1 cellular context compared by ENCODE assay signal in the genomic region with DNA sequence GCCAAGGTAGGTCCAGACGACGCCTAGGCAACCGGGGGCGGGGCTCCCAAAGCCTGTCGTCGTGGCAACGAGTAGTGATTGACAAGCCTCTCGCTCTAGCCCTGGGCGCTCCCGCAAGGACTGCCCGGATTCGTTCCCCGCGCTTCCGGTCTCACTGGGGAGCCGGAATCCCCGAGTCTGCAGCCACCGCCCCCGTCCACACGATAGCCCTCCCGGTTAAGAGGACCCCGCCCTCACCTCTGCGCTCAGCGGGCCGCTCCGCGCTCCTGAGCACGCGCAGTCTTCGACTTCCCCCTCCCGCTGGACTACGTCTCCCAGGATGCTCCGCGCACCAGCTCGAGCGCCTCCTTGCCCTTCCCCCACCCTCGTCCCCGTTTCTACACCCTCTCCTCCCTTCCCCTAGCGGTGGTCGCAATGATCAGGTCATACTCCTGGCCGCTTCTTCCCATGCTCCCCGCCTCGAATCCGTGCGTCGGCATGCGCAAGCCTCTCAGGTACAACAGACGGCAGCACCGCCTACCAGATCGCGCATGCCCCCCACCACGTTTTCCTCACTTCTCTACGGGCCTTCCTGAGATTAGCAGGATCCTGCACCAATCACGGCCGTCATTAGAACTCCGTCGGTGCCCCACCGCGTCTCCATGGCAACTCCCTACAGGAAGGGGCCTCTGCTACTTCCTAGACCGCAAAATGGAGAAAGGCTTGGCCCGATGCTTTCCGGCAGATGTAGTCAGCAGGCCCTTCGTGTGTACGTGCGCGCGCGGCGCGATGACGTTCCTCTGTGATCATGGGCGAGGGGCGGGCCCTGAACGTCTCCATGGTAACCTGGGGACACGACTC.
TF ChIP-seq lines count a peak whose summit lies in the region.

A gene (minus strand): TSS at position 518 of the 840 bp plus-strand sequence. CDS start 1,946 bp downstream, outside the sequence.

TF ChIP-seq in HEK293, 187 proteins besides CTCF, POLR2A, EP300 and RAD21 (continued from another document):
- TF ChIP-seq, protein P1, sequence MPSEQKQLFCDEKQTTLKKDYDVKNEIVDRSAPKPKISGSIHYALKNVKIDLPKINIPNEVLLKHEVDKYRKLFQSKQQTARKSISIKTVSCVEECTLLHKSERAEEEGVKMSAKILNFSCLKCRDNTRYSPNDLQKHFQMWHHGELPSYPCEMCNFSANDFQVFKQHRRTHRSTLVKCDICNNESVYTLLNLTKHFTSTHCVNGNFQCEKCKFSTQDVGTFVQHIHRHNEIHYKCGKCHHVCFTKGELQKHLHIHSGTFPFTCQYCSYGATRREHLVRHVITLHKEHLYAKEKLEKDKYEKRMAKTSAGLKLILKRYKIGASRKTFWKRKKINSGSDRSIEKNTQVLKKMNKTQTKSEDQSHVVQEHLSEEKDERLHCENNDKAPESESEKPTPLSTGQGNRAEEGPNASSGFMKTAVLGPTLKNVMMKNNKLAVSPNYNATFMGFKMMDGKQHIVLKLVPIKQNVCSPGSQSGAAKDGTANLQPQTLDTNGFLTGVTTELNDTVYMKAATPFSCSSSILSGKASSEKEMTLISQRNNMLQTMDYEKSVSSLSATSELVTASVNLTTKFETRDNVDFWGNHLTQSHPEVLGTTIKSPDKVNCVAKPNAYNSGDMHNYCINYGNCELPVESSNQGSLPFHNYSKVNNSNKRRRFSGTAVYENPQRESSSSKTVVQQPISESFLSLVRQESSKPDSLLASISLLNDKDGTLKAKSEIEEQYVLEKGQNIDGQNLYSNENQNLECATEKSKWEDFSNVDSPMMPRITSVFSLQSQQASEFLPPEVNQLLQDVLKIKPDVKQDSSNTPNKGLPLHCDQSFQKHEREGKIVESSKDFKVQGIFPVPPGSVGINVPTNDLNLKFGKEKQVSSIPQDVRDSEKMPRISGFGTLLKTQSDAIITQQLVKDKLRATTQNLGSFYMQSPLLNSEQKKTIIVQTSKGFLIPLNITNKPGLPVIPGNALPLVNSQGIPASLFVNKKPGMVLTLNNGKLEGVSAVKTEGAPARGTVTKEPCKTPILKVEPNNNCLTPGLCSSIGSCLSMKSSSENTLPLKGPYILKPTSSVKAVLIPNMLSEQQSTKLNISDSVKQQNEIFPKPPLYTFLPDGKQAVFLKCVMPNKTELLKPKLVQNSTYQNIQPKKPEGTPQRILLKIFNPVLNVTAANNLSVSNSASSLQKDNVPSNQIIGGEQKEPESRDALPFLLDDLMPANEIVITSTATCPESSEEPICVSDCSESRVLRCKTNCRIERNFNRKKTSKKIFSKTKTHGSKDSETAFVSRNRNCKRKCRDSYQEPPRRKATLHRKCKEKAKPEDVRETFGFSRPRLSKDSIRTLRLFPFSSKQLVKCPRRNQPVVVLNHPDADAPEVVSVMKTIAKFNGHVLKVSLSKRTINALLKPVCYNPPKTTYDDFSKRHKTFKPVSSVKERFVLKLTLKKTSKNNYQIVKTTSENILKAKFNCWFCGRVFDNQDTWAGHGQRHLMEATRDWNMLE (tag by site-specific recombination; conservative IDR thresholded peaks at IDR 0.05; ENCODE audit: low read depth), result peak; percentile 23; the same call in 1 of the 2 replicates
- TF ChIP-seq ZNF610 (tag by site-specific recombination; IDR thresholded peaks at IDR 0.05; ENCODE audit: borderline replicate concordance) (peak; percentile 88; the same call in 1 of the 2 replicates), TRIM28 (IDR thresholded peaks at IDR 0.05; ENCODE audit: borderline replicate concordance, low read length) (peak; percentile 37; the same call in 1 of the 2 replicates), HOXD13 (CRISPR knock-in tag; IDR thresholded peaks at IDR 0.05; ENCODE audit: borderline replicate concordance) (no peak), ZNF621 (tag by site-specific recombination; IDR thresholded peaks at IDR 0.05) (no peak), HOXC10 (CRISPR knock-in tag; IDR thresholded peaks at IDR 0.05) (no peak), ZBTB20 (tag by site-specific recombination; IDR thresholded peaks at IDR 0.05) (peak; percentile 53; the same call in 1 of the 2 replicates), SCRT1 (tag by site-specific recombination; IDR thresholded peaks at IDR 0.05; ENCODE audit: borderline replicate concordance) (no peak), SP2 (tag by site-specific recombination; IDR thresholded peaks at IDR 0.05) (peak; percentile 83), ZNF76 (tag by site-specific recombination; IDR thresholded peaks at IDR 0.05; ENCODE audit: borderline replicate concordance, low read depth) (peak; percentile 95), KLF8 (tag by site-specific recombination; IDR thresholded peaks at IDR 0.05) (peak; percentile 93), ZNF341 (tag by site-specific recombination; IDR thresholded peaks at IDR 0.05; ENCODE audit: low read depth) (peak; percentile 55; the same call in 1 of the 2 replicates), BCL11B (tag by site-specific recombination; IDR thresholded peaks at IDR 0.05; ENCODE audit: low read depth) (no peak), ZNF248 (tag by site-specific recombination; IDR thresholded peaks at IDR 0.05) (no peak)
- TF ChIP-seq, protein P2, sequence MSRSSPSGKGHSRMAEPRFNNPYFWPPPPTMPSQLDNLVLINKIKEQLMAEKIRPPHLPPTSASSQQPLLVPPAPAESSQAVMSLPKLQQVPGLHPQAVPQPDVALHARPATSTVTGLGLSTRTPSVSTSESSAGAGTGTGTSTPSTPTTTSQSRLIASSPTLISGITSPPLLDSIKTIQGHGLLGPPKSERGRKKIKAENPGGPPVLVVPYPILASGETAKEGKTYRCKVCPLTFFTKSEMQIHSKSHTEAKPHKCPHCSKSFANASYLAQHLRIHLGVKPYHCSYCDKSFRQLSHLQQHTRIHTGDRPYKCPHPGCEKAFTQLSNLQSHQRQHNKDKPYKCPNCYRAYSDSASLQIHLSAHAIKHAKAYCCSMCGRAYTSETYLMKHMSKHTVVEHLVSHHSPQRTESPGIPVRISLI (tag by site-specific recombination; IDR thresholded peaks at IDR 0.05), result no peak
- TF ChIP-seq, protein P3, sequence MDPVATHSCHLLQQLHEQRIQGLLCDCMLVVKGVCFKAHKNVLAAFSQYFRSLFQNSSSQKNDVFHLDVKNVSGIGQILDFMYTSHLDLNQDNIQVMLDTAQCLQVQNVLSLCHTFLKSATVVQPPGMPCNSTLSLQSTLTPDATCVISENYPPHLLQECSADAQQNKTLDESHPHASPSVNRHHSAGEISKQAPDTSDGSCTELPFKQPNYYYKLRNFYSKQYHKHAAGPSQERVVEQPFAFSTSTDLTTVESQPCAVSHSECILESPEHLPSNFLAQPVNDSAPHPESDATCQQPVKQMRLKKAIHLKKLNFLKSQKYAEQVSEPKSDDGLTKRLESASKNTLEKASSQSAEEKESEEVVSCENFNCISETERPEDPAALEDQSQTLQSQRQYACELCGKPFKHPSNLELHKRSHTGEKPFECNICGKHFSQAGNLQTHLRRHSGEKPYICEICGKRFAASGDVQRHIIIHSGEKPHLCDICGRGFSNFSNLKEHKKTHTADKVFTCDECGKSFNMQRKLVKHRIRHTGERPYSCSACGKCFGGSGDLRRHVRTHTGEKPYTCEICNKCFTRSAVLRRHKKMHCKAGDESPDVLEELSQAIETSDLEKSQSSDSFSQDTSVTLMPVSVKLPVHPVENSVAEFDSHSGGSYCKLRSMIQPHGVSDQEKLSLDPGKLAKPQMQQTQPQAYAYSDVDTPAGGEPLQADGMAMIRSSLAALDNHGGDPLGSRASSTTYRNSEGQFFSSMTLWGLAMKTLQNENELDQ (tag by site-specific recombination; IDR thresholded peaks at IDR 0.05; ENCODE audit: low read depth), result no peak
- TF ChIP-seq, protein P4, sequence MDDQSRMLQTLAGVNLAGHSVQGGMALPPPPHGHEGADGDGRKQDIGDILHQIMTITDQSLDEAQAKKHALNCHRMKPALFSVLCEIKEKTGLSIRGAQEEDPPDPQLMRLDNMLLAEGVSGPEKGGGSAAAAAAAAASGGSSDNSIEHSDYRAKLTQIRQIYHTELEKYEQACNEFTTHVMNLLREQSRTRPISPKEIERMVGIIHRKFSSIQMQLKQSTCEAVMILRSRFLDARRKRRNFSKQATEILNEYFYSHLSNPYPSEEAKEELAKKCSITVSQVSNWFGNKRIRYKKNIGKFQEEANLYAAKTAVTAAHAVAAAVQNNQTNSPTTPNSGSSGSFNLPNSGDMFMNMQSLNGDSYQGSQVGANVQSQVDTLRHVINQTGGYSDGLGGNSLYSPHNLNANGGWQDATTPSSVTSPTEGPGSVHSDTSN (CRISPR knock-in tag; IDR thresholded peaks at IDR 0.05), result peak; percentile 93
